Comparison of ENCODE assay signal across 8 cellular contexts in genomic region chr11:105000797-105001196, GRCh38. TPM values are rescaled to one million over a fixed set of nuclear protein-coding genes. Genes with fewer than 3 reads are reported as not detected.
A peak's percentile ranks its signal among the peaks of the same experiment; 100 is the strongest.
DNase-seq lines count a peak whose midpoint lies in the region; ATAC-seq and TF ChIP-seq lines count a peak whose summit lies in the region.

No MANE protein-coding gene starts in this region.

- no peak overlapping the region for H3K4me3 ChIP-seq in CD8-positive, alpha-beta T cell (ENCODE audit: low read depth, low read length)
- H3K4me3 ChIP-seq in fibroblast of the aortic adventitia (ENCODE audit: low read depth, low read length) = no peak overlapping the region

- no peaks in the 10 kb centered on the region for H3K27me3 ChIP-seq in CD8-positive, alpha-beta T cell (ENCODE audit: insufficient read depth, low read length)

- H3K36me3 ChIP-seq in CD8-positive, alpha-beta T cell (ENCODE audit: insufficient read depth, low read length) = no peaks in the 10 kb centered on the region

- H3K36me3 Mint-ChIP-seq in CD8-positive, alpha-beta T cell = no peaks in the 10 kb centered on the region

- intact Hi-C loops in CD8-positive, alpha-beta T cell (cut with DNase I, micrococcal nuclease) = loop anchor here (1.0 to 5.0 kb wide), 3 partner anchors 53 to 391 kb away; no protein-coding TSS in a partner anchor

- H3K9me3 ChIP-seq in CD8-positive, alpha-beta T cell (ENCODE audit: low read length) = no peaks in the 10 kb centered on the region

- CTCF ChIA-PET in CD8-positive, alpha-beta T cell (lab: Charles Lee) = interaction anchor here (0.7 to 1.5 kb wide), 5 partner anchors 8 to 392 kb away, joined by 3 to 6 read pairs (median 4); no protein-coding TSS in a partner anchor

- H3K27me3 Mint-ChIP-seq in CD8-positive, alpha-beta T cell (ENCODE audit: low read depth) = no peaks in the 10 kb centered on the region

- no peak overlapping the region for H3K27ac ChIP-seq in CD8-positive, alpha-beta T cell (ENCODE audit: low read depth, low read length)

- POLR2A ChIA-PET in CD8-positive, alpha-beta T cell (lab: Charles Lee) = interaction anchor here (1.0 kb wide), 1 partner anchor 295 kb away, joined by 3 read pairs; no protein-coding TSS in a partner anchor

- H3K4me3 Mint-ChIP-seq in CD8-positive, alpha-beta T cell = no peak overlapping the region

- peak; percentile 5 to 75 (median 46) for DNase-seq in CD8-positive, alpha-beta T cell
- peak; percentile 38 for DNase-seq in GM20000 (ENCODE audit: low spot score)
- peak; percentile 15 to 24 for DNase-seq in activated CD8-positive, alpha-beta memory T cell treated with anti-CD3 and anti-CD28 coated beads for 4 hours (ENCODE audit: low read depth in 2 of 2)
- DNase-seq in fibroblast of the aortic adventitia (ENCODE audit: low read depth) = no peak
- DNase-seq in stimulated activated CD4-positive, alpha-beta T cell treated with anti-CD3 and anti-CD28 coated beads, Interleukin-2, amount 100 ng/mL, for 4 hours (ENCODE audit: low read depth) = peak; percentile 33
- no peak for DNase-seq in NOMO-1 treated with DMSO at 0.1 percent for 48 hours (lab: John Stamatoyannopoulos, UW; ENCODE audit: unreplicated experiment)
- DNase-seq in HuH-7.5 (ENCODE audit: low spot score) = no peak

- peak overlapping the region; percentile 20 for H3K27ac Mint-ChIP-seq in CD8-positive, alpha-beta T cell

- H3K4me1 Mint-ChIP-seq in CD8-positive, alpha-beta T cell (ENCODE audit: low read depth) = peaks cover 5% of the 10 kb centered on the region

- ATAC-seq in CD8-positive, alpha-beta T cell = peak; percentile 89
- ATAC-seq in HG03571 (IDR thresholded peaks at IDR 0.05; ENCODE audit: unreplicated experiment) = peak; percentile 84

- no peaks in the 10 kb centered on the region for H3K9me3 Mint-ChIP-seq in CD8-positive, alpha-beta T cell

- H3K4me1 ChIP-seq in CD8-positive, alpha-beta T cell (ENCODE audit: insufficient read depth, low read length) = no peaks in the 10 kb centered on the region

- TF ChIP-seq CTCF in CD8-positive, alpha-beta T cell (IDR thresholded peaks at IDR 0.05) = peak; percentile 70
- peak; percentile 90 for TF ChIP-seq CTCF in GM20000 (IDR thresholded peaks at IDR 0.05; ENCODE audit: extremely low read depth, missing control alignments)
- peak; percentile 48 for TF ChIP-seq CTCF in fibroblast of the aortic adventitia (IDR thresholded peaks at IDR 0.05; ENCODE audit: insufficient read depth, low read length)

RNA-seq across cellular contexts. Expression of gene CASP5, which starts 22.2 kb away (rescaled TPM):
- not detected for total RNA-seq in CD8-positive, alpha-beta T cell
- not detected in 2 replicates for total RNA-seq in fibroblast of the aortic adventitia (ENCODE audit: low replicate concordance)

RNA-seq across cellular contexts. Expression of gene CASP4, which starts 32.4 kb away (rescaled TPM):
- 10 to 100 TPM; 63.5 to 75.5 TPM for total RNA-seq in CD8-positive, alpha-beta T cell
- total RNA-seq in fibroblast of the aortic adventitia (ENCODE audit: low replicate concordance) = 158 and 245 TPM in 2 replicates

RNA-seq across cellular contexts. Expression of gene CASP1, which starts 34.1 kb away (rescaled TPM):
- total RNA-seq in CD8-positive, alpha-beta T cell = 10 to 100 TPM; 11.3 to 15.9 TPM
- total RNA-seq in fibroblast of the aortic adventitia (ENCODE audit: low replicate concordance) = 12.3 and 21.0 TPM in 2 replicates

RNA-seq across cellular contexts. Expression of gene CARD16, which starts 44.3 kb away (rescaled TPM):
- total RNA-seq in CD8-positive, alpha-beta T cell = 10 to 100 TPM; 16.0 to 18.7 TPM
- 5.3 and 11.5 TPM in 2 replicates for total RNA-seq in fibroblast of the aortic adventitia (ENCODE audit: low replicate concordance)

Comparison
In these comparisons a context has a peak if more than half of its experiments do, and no peak if none do; other contexts are left out.
1. DNase-seq: peak in CD8-positive, alpha-beta T cell (7 of 7), GM20000 (single experiment), activated CD8-positive, alpha-beta memory T cell treated with anti-CD3 and anti-CD28 coated beads for 4 hours (2 of 2) and stimulated activated CD4-positive, alpha-beta T cell treated with anti-CD3 and anti-CD28 coated beads, Interleukin-2, amount 100 ng/mL, for 4 hours (single experiment); none in fibroblast of the aortic adventitia (single experiment), NOMO-1 treated with DMSO at 0.1 percent for 48 hours (single experiment) and HuH-7.5 (single experiment).
2. Peak in every context shown above with its lines, with median percentiles within 50 percentile points of each other: CTCF ChIP-seq.